In genomic region chr11:47257518-47258316, GRCh38 we compare ENCODE assay signal across 8 cellular contexts. TPM values are rescaled to one million over a fixed set of nuclear protein-coding genes. Genes with fewer than 3 reads are reported as not detected.
DNase-seq lines count a peak whose midpoint lies in the region; ATAC-seq and TF ChIP-seq lines count a peak whose summit lies in the region.

NR1H3 (plus strand) TSS chr11:47257996; CDS start chr11:47259217, 1,221 bp downstream.

- POLR2A ChIA-PET in GM10248 (lab: Yijun Ruan, JAX): interaction anchor here (0.9 kb wide), 1 partner anchor 154 kb away, joined by 3 read pairs; no protein-coding TSS in a partner anchor

- H3K27ac Mint-ChIP-seq in stimulated activated naive B cell treated with anti-CD40 and anti-IgM and Interleukin-4, amounts not matched to agents 10 μg/mL and 1 μg/mL and 100 μg/mL, for 72 hours: peak within 1 kb of the TSS; percentile 27

- CTCF ChIA-PET in GM10248 (lab: Yijun Ruan, JAX): interaction anchor here (1.4 to 4.8 kb wide), 11 partner anchors 9 to 197 kb away, joined by 5 to 66 read pairs (median 21); partner anchors contain the start of genes ACP2, DDB2 and PACSIN3

- H3K4me3 Mint-ChIP-seq in stimulated activated naive B cell treated with anti-CD40 and anti-IgM and Interleukin-4, amounts not matched to agents 10 μg/mL and 1 μg/mL and 100 μg/mL, for 72 hours: no peak within 1 kb of the TSS

- peaks cover 0 to 3% of the 10 kb centered on the region in 2 donors for H3K36me3 Mint-ChIP-seq in stimulated activated naive B cell treated with anti-CD40 and anti-IgM and Interleukin-4, amounts not matched to agents 10 μg/mL and 1 μg/mL and 100 μg/mL, for 72 hours

- TF ChIP-seq CTCF in GM10248 (IDR thresholded peaks at IDR 0.05; ENCODE audit: control extremely low read depth, extremely low read depth, low read depth, missing control alignments) (peak; percentile 36), cardiac fibroblast (IDR thresholded peaks at IDR 0.05; ENCODE audit: low read depth, low read length) (peak; percentile 73), kidney epithelial cell (IDR thresholded peaks at IDR 0.05; ENCODE audit: insufficient read depth, low read length, poor library complexity, severe bottlenecking) (peak; percentile 83)

- H3K9me3 Mint-ChIP-seq in stimulated activated naive B cell treated with anti-CD40 and anti-IgM and Interleukin-4, amounts not matched to agents 10 μg/mL and 1 μg/mL and 100 μg/mL, for 72 hours: no peaks in the 10 kb centered on the region

- peak; percentile 47 for DNase-seq in GM10248 (ENCODE audit: extremely low spot score)
- peak; percentile 81 for DNase-seq in NCI-H226
- DNase-seq in cardiac fibroblast (ENCODE audit: low read depth in 2 of 2): peak; percentile 61 to 97
- DNase-seq in kidney epithelial cell (ENCODE audit: low read depth): no peak
- DNase-seq in stimulated activated naive B cell treated with anti-CD40 and anti-IgM and Interleukin-4, amounts not matched to agents 10 μg/mL and 1 μg/mL and 100 μg/mL, for 72 hours: no peak
- no peak for DNase-seq in NCI-H1436 treated with DMSO at 0.1 percent for 48 hours (lab: John Stamatoyannopoulos, UW)

- peak; percentile 44 to 45 for ATAC-seq in stimulated activated naive B cell treated with anti-CD40 and anti-IgM and Interleukin-4, amounts not matched to agents 10 μg/mL and 1 μg/mL and 100 μg/mL, for 72 hours (replicated peaks)
- ATAC-seq in HG03439 (IDR thresholded peaks at IDR 0.05; ENCODE audit: unreplicated experiment): no peak
- ATAC-seq in HG03571 (IDR thresholded peaks at IDR 0.05; ENCODE audit: unreplicated experiment): no peak

- no peaks in the 10 kb centered on the region for H3K36me3 ChIP-seq in kidney epithelial cell (ENCODE audit: control insufficient read depth, insufficient read depth, low read length)

- H3K4me3 ChIP-seq in cardiac fibroblast (replicated peaks in 1 of 2; ENCODE audit: low read depth in 2 of 2, low read length in 2 of 2) (peak within 1 kb of the TSS; percentile 21 to 43), kidney epithelial cell (ENCODE audit: low read depth, low read length) (peak within 1 kb of the TSS; percentile 17)

- peaks cover 0 to 6% of the 10 kb centered on the region in 2 donors for H3K27me3 Mint-ChIP-seq in stimulated activated naive B cell treated with anti-CD40 and anti-IgM and Interleukin-4, amounts not matched to agents 10 μg/mL and 1 μg/mL and 100 μg/mL, for 72 hours

- no peaks in the 10 kb centered on the region for H3K27me3 ChIP-seq in kidney epithelial cell (ENCODE audit: control insufficient read depth, insufficient read depth, low read length)

- peaks cover 13 to 19% of the 10 kb centered on the region in 2 donors for H3K4me1 Mint-ChIP-seq in stimulated activated naive B cell treated with anti-CD40 and anti-IgM and Interleukin-4, amounts not matched to agents 10 μg/mL and 1 μg/mL and 100 μg/mL, for 72 hours

RNA-seq across cellular contexts. Expression of gene NR1H3, which starts in this region (rescaled TPM):
- total RNA-seq in kidney epithelial cell: 3.8 and 7.3 TPM in 2 replicates

Comparison
In these comparisons a context has a peak if more than half of its experiments do, and no peak if none do; other contexts are left out.
1. DNase-seq: peak in GM10248 (single experiment), NCI-H226 (single experiment) and cardiac fibroblast (2 of 2); none in kidney epithelial cell (single experiment), stimulated activated naive B cell treated with anti-CD40 and anti-IgM and Interleukin-4, amounts not matched to agents 10 μg/mL and 1 μg/mL and 100 μg/mL, for 72 hours (single experiment) and NCI-H1436 treated with DMSO at 0.1 percent for 48 hours (single experiment).
2. ATAC-seq: peak in stimulated activated naive B cell treated with anti-CD40 and anti-IgM and Interleukin-4, amounts not matched to agents 10 μg/mL and 1 μg/mL and 100 μg/mL, for 72 hours (2 of 2); none in HG03439 (single experiment) and HG03571 (single experiment).
3. Peak in every context shown above with its lines, with median percentiles within 50 percentile points of each other: CTCF ChIP-seq.